Comparison of ENCODE assay signal across 7 cellular contexts in genomic region chr1:31238986-31239613, GRCh38. TPM values are rescaled to one million over a fixed set of nuclear protein-coding genes. Genes with fewer than 3 reads are reported as not detected.
DNase-seq lines count a peak whose midpoint lies in the region; ATAC-seq and TF ChIP-seq lines count a peak whose summit lies in the region.

No MANE protein-coding gene starts in this region.

- no peak for TF ChIP-seq POLR2A in NB4 (IDR thresholded peaks at IDR 0.05; ENCODE audit: extremely low read depth, insufficient read length)

- no peaks in the 10 kb centered on the region for H3K27me3 ChIP-seq in naive thymus-derived CD4-positive, alpha-beta T cell (ENCODE audit: control insufficient read depth in 2 of 2, insufficient read depth in 2 of 2, low read length in 2 of 2)

- peak overlapping the region in 9 of 10 donors; percentile 19 to 80 (median 68) for H3K4me3 Mint-ChIP-seq in naive thymus-derived CD4-positive, alpha-beta T cell

- TF ChIP-seq CTCF in NB4 (IDR thresholded peaks at IDR 0.05; ENCODE audit: low read depth, low read length) = no peak

- no peak overlapping the region for H3K27ac Mint-ChIP-seq in naive thymus-derived CD4-positive, alpha-beta T cell

- no peaks in the 10 kb centered on the region for H3K9me3 ChIP-seq in naive thymus-derived CD4-positive, alpha-beta T cell (ENCODE audit: control insufficient read depth in 2 of 3, low read length in 3 of 3)

- CTCF ChIA-PET in naive thymus-derived CD4-positive, alpha-beta T cell (lab: Charles Lee) = no interaction called here

- peak; percentile 66 for DNase-seq in ELF-1 (ENCODE audit: low read depth, low spot score)
- peak; percentile 48 for DNase-seq in NB4 (ENCODE audit: low read depth)
- peak; percentile 34 for DNase-seq in dermis blood vessel endothelial cell
- no peak for DNase-seq in naive thymus-derived CD4-positive, alpha-beta T cell
- DNase-seq in NK-92 treated with Interleukin-12 subunit alpha and Interleukin-12 subunit beta, amount 100 ng/mL, for 24 hours (lab: John Stamatoyannopoulos, UW) = no peak
- DNase-seq in activated CD4-positive, alpha-beta T cell treated with anti-CD3 and anti-CD28 coated beads for 1 hour = no peak

- no peaks in the 10 kb centered on the region for H3K36me3 ChIP-seq in naive thymus-derived CD4-positive, alpha-beta T cell (ENCODE audit: control insufficient read depth in 2 of 3, insufficient read depth in 3 of 3, low read length in 3 of 3)

- H3K4me3 ChIP-seq in NB4 (ENCODE audit: low read depth, low read length) = no peak overlapping the region
- H3K4me3 ChIP-seq in naive thymus-derived CD4-positive, alpha-beta T cell (ENCODE audit: low read length) = no peak overlapping the region

- intact Hi-C loops in naive thymus-derived CD4-positive, alpha-beta T cell (cut with micrococcal nuclease) = no loop called here

- peaks cover 0 to 2% (median 0%) of the 10 kb centered on the region in 11 donors for H3K9me3 Mint-ChIP-seq in naive thymus-derived CD4-positive, alpha-beta T cell

- peaks cover 0 to 4% (median 0%) of the 10 kb centered on the region in 5 donors for H3K36me3 Mint-ChIP-seq in naive thymus-derived CD4-positive, alpha-beta T cell

- no peaks in the 10 kb centered on the region for H3K4me1 ChIP-seq in naive thymus-derived CD4-positive, alpha-beta T cell (ENCODE audit: control insufficient read depth in 2 of 2, insufficient read depth in 2 of 2, low read length in 2 of 2)

- peaks cover 13 to 20% (median 16%) of the 10 kb centered on the region in 7 donors for H3K4me1 Mint-ChIP-seq in naive thymus-derived CD4-positive, alpha-beta T cell

- H3K27ac ChIP-seq in naive thymus-derived CD4-positive, alpha-beta T cell (ENCODE audit: low read depth, low read length) = no peak overlapping the region

- no peak for ATAC-seq in naive thymus-derived CD4-positive, alpha-beta T cell
- no peak for ATAC-seq in HG02588 (IDR thresholded peaks at IDR 0.05; ENCODE audit: unreplicated experiment)

- POLR2A ChIA-PET in naive thymus-derived CD4-positive, alpha-beta T cell (lab: Charles Lee) = no interaction called here

- peaks cover 52 to 60% (median 58%) of the 10 kb centered on the region in 5 donors for H3K27me3 Mint-ChIP-seq in naive thymus-derived CD4-positive, alpha-beta T cell

RNA-seq across cellular contexts. Expression of gene NKAIN1, which starts 0.6 kb away (rescaled TPM):
- 0.70 TPM in 1 of 2 replicates, not detected in the other for total RNA-seq in dermis blood vessel endothelial cell
- total RNA-seq in naive thymus-derived CD4-positive, alpha-beta T cell = not detected
- polyA plus RNA-seq in naive thymus-derived CD4-positive, alpha-beta T cell = not detected

RNA-seq across cellular contexts. Expression of gene SNRNP40, which starts 57.5 kb away (rescaled TPM):
- 116 and 131 TPM in 2 replicates for total RNA-seq in dermis blood vessel endothelial cell
- total RNA-seq in naive thymus-derived CD4-positive, alpha-beta T cell = 10 to 100 TPM; 53.5 to 88.5 (median 62.1) TPM
- polyA plus RNA-seq in naive thymus-derived CD4-positive, alpha-beta T cell = 100 to 1,000 TPM in 1 of 2 donors, 10 to 100 TPM in 1; 95.9 to 104 TPM

RNA-seq across cellular contexts. Expression of gene ZCCHC17, which starts 57.7 kb away (rescaled TPM):
- total RNA-seq in dermis blood vessel endothelial cell = 34.3 and 36.9 TPM in 2 replicates
- total RNA-seq in naive thymus-derived CD4-positive, alpha-beta T cell = 10 to 100 TPM; 10.3 to 23.8 (median 20.1) TPM
- 10 to 100 TPM; 43.1 to 43.4 TPM for polyA plus RNA-seq in naive thymus-derived CD4-positive, alpha-beta T cell

Comparison
In these comparisons a context has a peak if more than half of its experiments do, and no peak if none do; other contexts are left out.
1. DNase-seq: peak in ELF-1 (single experiment), NB4 (single experiment) and dermis blood vessel endothelial cell (single experiment); none in naive thymus-derived CD4-positive, alpha-beta T cell (0 of 9), NK-92 treated with Interleukin-12 subunit alpha and Interleukin-12 subunit beta, amount 100 ng/mL, for 24 hours (single experiment) and activated CD4-positive, alpha-beta T cell treated with anti-CD3 and anti-CD28 coated beads for 1 hour (single experiment).